ENCODE assay signal across 1 cellular context in genomic region chr19:56112313-56112709, GRCh38.
TF ChIP-seq lines count a peak whose summit lies in the region.

No MANE protein-coding gene starts in this region.

TF ChIP-seq in H1, 55 proteins besides CTCF, POLR2A, EP300 and RAD21 (continued from another document):
- TF ChIP-seq ATF3 (IDR thresholded peaks at IDR 0.05; ENCODE audit: insufficient read depth, low read depth, low read length) (no peak), EGR1 (IDR thresholded peaks at IDR 0.05; ENCODE audit: borderline replicate concordance, low read depth, low read length) (no peak), KDM5A (IDR thresholded peaks at IDR 0.05; ENCODE audit: low read length) (no peak), PHF8 (conservative IDR thresholded peaks at IDR 0.05; ENCODE audit: low read depth, low read length) (no peak), CHD7 (IDR thresholded peaks at IDR 0.05; ENCODE audit: insufficient replicate concordance, low read length) (no peak), CREB1 (IDR thresholded peaks at IDR 0.05) (no peak), SIRT6 (IDR thresholded peaks at IDR 0.05; ENCODE audit: low read length) (no peak), CHD1 (IDR thresholded peaks at IDR 0.05; ENCODE audit: low read depth, low read length) (no peak), ASH2L (IDR thresholded peaks at IDR 0.05; ENCODE audit: low read length) (no peak), RXRA (IDR thresholded peaks at IDR 0.05; ENCODE audit: insufficient read depth, low read depth, low read length) (no peak), NANOG (IDR thresholded peaks at IDR 0.05; ENCODE audit: insufficient read depth, low read depth, low read length, poor library complexity, severe bottlenecking) (no peak), TEAD4 (IDR thresholded peaks at IDR 0.05; ENCODE audit: low read depth, low read length) (no peak), JUN (IDR thresholded peaks at IDR 0.05; ENCODE audit: low read depth, low read length) (no peak), HDAC2 (IDR thresholded peaks at IDR 0.05; ENCODE audit: borderline replicate concordance in 1 of 2, low read depth in 2 of 2, low read length in 2 of 2) (no peak)
